In genomic region chr19:41859618-41860418, GRCh38 we compare ENCODE assay signal across 8 cellular contexts. TPM values are rescaled to one million over a fixed set of nuclear protein-coding genes. Genes with fewer than 3 reads are reported as not detected.
DNase-seq lines count a peak whose midpoint lies in the region; ATAC-seq and TF ChIP-seq lines count a peak whose summit lies in the region.

RPS19 (plus strand) TSS chr19:41860255; CDS start chr19:41860775, 520 bp downstream.

- no peak for TF ChIP-seq EP300 in Ishikawa (IDR thresholded peaks at IDR 0.05; ENCODE audit: borderline replicate concordance)

- H3K9me3 ChIP-seq in mononuclear cell (ENCODE audit: low read depth, low read length) = no peaks in the 10 kb centered on the region

- DNase-seq in DMS53 (lab: John Stamatoyannopoulos, UW) (peak; percentile 99), OCI-M2 (lab: John Stamatoyannopoulos, UW; ENCODE audit: unreplicated experiment) (peak; percentile 90), activated T-cell treated with anti-CD3 and anti-CD28 coated beads for 4 hours (peak; percentile 98), epidermal melanocyte (ENCODE audit: insufficient read length, low spot score) (peak; percentile 97)
- DNase-seq in stimulated activated CD8-positive, alpha-beta memory T cell treated with anti-CD3 and anti-CD28 coated beads, Interleukin-4, amount 100 ng/mL, for 1 hour (ENCODE audit: low read depth in 2 of 2, low spot score in 1 of 2) = peak; percentile 95 to 97

- ATAC-seq in GM21576 (IDR thresholded peaks at IDR 0.05; ENCODE audit: unreplicated experiment) = peak; percentile 72

- peaks cover 40% of the 10 kb centered on the region for H3K4me1 ChIP-seq in mononuclear cell (ENCODE audit: insufficient read depth, low read length)

- TF ChIP-seq RAD21 in Ishikawa (IDR thresholded peaks at IDR 0.05; ENCODE audit: low read depth) = no peak

- no peaks in the 10 kb centered on the region for H3K27me3 ChIP-seq in mononuclear cell (ENCODE audit: insufficient read depth, low read length)

- H3K4me3 ChIP-seq in mononuclear cell (ENCODE audit: low read length) = peak within 1 kb of the TSS; percentile 75

TF ChIP-seq in Ishikawa, 13 proteins besides CTCF, POLR2A, EP300 and RAD21:
- TF ChIP-seq EGR1 (IDR thresholded peaks at IDR 0.05) (0 out of 2 replicates have a peak, but pooled peaks have one; percentile 38), ZBTB7A (IDR thresholded peaks at IDR 0.05; ENCODE audit: low read depth) (0 out of 2 replicates have a peak, but pooled peaks have one; percentile 44), USF1 (IDR thresholded peaks at IDR 0.05) (no peak), CEBPB (IDR thresholded peaks at IDR 0.05) (no peak), MAX (IDR thresholded peaks at IDR 0.05) (peak; percentile 81), REST (IDR thresholded peaks at IDR 0.05; ENCODE audit: low read depth) (no peak; the same call in 1 of the 2 replicates), CREB1 (IDR thresholded peaks at IDR 0.05; ENCODE audit: low read depth) (peak; percentile 60), TEAD4 (IDR thresholded peaks at IDR 0.05) (no peak), NFIC (IDR thresholded peaks at IDR 0.05) (peak; percentile 6; the same call in 1 of the 2 replicates), FOXM1 (IDR thresholded peaks at IDR 0.05; ENCODE audit: borderline replicate concordance, low read depth) (no peak), YY1 (IDR thresholded peaks at IDR 0.05; ENCODE audit: low read depth) (peak; percentile 64; the same call in 1 of the 2 replicates), TAF1 (IDR thresholded peaks at IDR 0.05; ENCODE audit: low read depth) (peak; percentile 94), TCF12 (IDR thresholded peaks at IDR 0.05; ENCODE audit: low read depth) (peak; percentile 46; the same call in 1 of the 2 replicates)

RNA-seq across cellular contexts. Expression of gene RPS19, which starts in this region (rescaled TPM):
- 1,086 TPM for total RNA-seq in mononuclear cell

Comparison
In these comparisons a context has a peak if more than half of its experiments do, and no peak if none do; other contexts are left out.
1. Peak in every context shown above with its lines: DNase-seq, ATAC-seq and H3K4me3 ChIP-seq.